ENCODE assay signal across 28 cellular contexts in genomic region chr6:163706688-163707087, GRCh38.
DNase-seq lines count a peak whose midpoint lies in the region; ATAC-seq and TF ChIP-seq lines count a peak whose summit lies in the region.
"Had no signal": no experiment of that assay in that cellular context is flagged by ENCODE, and none has a peak within 500 bp of the region (broad histone marks: within the 10 kb centered on the region; RNA-seq: fewer than 3 reads in every experiment).

No MANE protein-coding gene starts in this region.

- H3K4me1 Mint-ChIP-seq in activated B cell treated with CpG ODN at 0.5 μM for 24 hours (peaks cover 100% of the 10 kb centered on the region), osteocyte (ENCODE audit: unreplicated experiment) (no peaks in the 10 kb centered on the region)
- H3K4me1 Mint-ChIP-seq: activated CD4-positive, alpha-beta T cell treated with anti-CD3 and anti-CD28 coated beads for 36 hours had no signal

- H3K27me3 ChIP-seq in Peyer's patch, result no peaks in the 10 kb centered on the region
- H3K27me3 ChIP-seq: hepatocyte, right lobe of liver, SJSA1, stomach, tibial artery had no signal

- CTCF ChIA-PET in activated B cell treated with CpG ODN at 0.5 μM for 24 hours (lab: Charles Lee), result interaction anchor here (1.6 kb wide), 1 partner anchor 37 kb away, joined by 4 read pairs; no protein-coding TSS in a partner anchor

- H3K27me3 Mint-ChIP-seq in activated B cell treated with CpG ODN at 0.5 μM for 24 hours (no peaks in the 10 kb centered on the region), osteocyte (ENCODE audit: unreplicated experiment) (peaks cover 3% of the 10 kb centered on the region)

- H3K36me3 ChIP-seq in Peyer's patch, result no peaks in the 10 kb centered on the region
- H3K36me3 ChIP-seq: right lobe of liver, SJSA1, stomach, tibial artery had no signal

- no peak overlapping the region for H3K4me3 ChIP-seq in Peyer's patch
- H3K4me3 ChIP-seq: hepatocyte, right lobe of liver, SJSA1, stomach, tibial artery had no signal

- H3K27ac Mint-ChIP-seq in activated B cell treated with CpG ODN at 0.5 μM for 24 hours (peak overlapping the region; percentile 66), osteocyte (ENCODE audit: unreplicated experiment) (no peak overlapping the region)
- H3K27ac Mint-ChIP-seq: activated CD4-positive, alpha-beta T cell treated with anti-CD3 and anti-CD28 coated beads for 36 hours; activated T-cell treated with anti-CD3 and anti-CD28 coated beads, Interleukin-2, amount 50 U/mL, for 72 hours; CD4-positive, alpha-beta memory T cell; T-helper 1 cell treated with Interleukin-12 subunit alpha and Interleukin-12 subunit beta and Interleukin-4 antibody, amounts not matched to agents 30 μg/mL and 1 μg/mL, for 36 hours had no signal

- H3K27ac ChIP-seq in Peyer's patch, result no peak overlapping the region
- H3K27ac ChIP-seq: hepatocyte, right lobe of liver, SJSA1, tibial artery had no signal

- peaks cover 2% of the 10 kb centered on the region for H3K9me3 Mint-ChIP-seq in activated B cell treated with CpG ODN at 0.5 μM for 24 hours
- H3K9me3 Mint-ChIP-seq in osteocyte (ENCODE audit: unreplicated experiment), result no peaks in the 10 kb centered on the region
- H3K9me3 Mint-ChIP-seq: activated T-cell treated with anti-CD3 and anti-CD28 coated beads, Interleukin-2, amount 50 U/mL, for 72 hours; natural killer cell treated with Interleukin-12 subunit alpha and Interleukin-12 subunit beta and Interleukin-15 and Interleukin-18, amount 100 ng/mL, for 72 hours; T-helper 1 cell treated with Interleukin-12 subunit alpha and Interleukin-12 subunit beta and Interleukin-4 antibody, amounts not matched to agents 30 μg/mL and 1 μg/mL, for 36 hours had no signal

- TF ChIP-seq CTCF in activated B cell treated with CpG ODN at 0.5 μM for 24 hours (IDR thresholded peaks at IDR 0.05), result no peak
- no peak for TF ChIP-seq CTCF in osteocyte (IDR thresholded peaks at IDR 0.05)
- TF ChIP-seq CTCF in Peyer's patch (IDR thresholded peaks at IDR 0.05), result no peak

- peak; percentile 35 for DNase-seq in EL
- peak; percentile 57 for DNase-seq in NAMALWA (ENCODE audit: low spot score)
- DNase-seq in activated B cell treated with CpG ODN at 0.5 μM for 24 hours, result no peak
- DNase-seq in osteocyte (ENCODE audit: extremely low spot score, unreplicated experiment), result peak; percentile 17
- no peak for DNase-seq in Peyer's patch
- DNase-seq in activated CD4-positive, alpha-beta T cell treated with anti-CD3 and anti-CD28 coated beads, Interleukin-2, amount 50 U/mL, for 4 hours, result no peak
- DNase-seq: activated CD4-positive, alpha-beta T cell treated with anti-CD3 and anti-CD28 coated beads for 36 hours; activated naive CD4-positive, alpha-beta T cell treated with Interleukin-2 at 50 U/mL for 16 hours; activated T-cell treated with anti-CD3 and anti-CD28 coated beads, Interleukin-2, amount 50 U/mL, for 72 hours; CD4-positive, alpha-beta memory T cell; DMS 273 treated with DMSO at 0.1 percent for 48 hours; effector CD8-positive, alpha-beta T cell; erythroblast; foreskin fibroblast; KG1; left ventricle myocardium superior; midbrain; NCI-H1694 treated with DMSO at 0.1 percent for 48 hours; posterior cingulate gyrus; right lobe of liver; stomach; tibial artery had no signal

- no peaks in the 10 kb centered on the region for H3K9me3 ChIP-seq in Peyer's patch
- H3K9me3 ChIP-seq: right lobe of liver, SJSA1, stomach, tibial artery had no signal

- peaks cover 0 to 15% (median 7%) of the 10 kb centered on the region in 4 donors for H3K4me1 ChIP-seq in Peyer's patch
- H3K4me1 ChIP-seq: right lobe of liver had no signal

- H3K4me3 Mint-ChIP-seq in activated B cell treated with CpG ODN at 0.5 μM for 24 hours, result no peak overlapping the region
- H3K4me3 Mint-ChIP-seq in osteocyte (ENCODE audit: unreplicated experiment), result no peak overlapping the region
- H3K4me3 Mint-ChIP-seq: activated CD4-positive, alpha-beta T cell treated with anti-CD3 and anti-CD28 coated beads for 36 hours; activated T-cell treated with anti-CD3 and anti-CD28 coated beads, Interleukin-2, amount 50 U/mL, for 72 hours; CD4-positive, alpha-beta memory T cell; T-helper 1 cell treated with Interleukin-12 subunit alpha and Interleukin-12 subunit beta and Interleukin-4 antibody, amounts not matched to agents 30 μg/mL and 1 μg/mL, for 36 hours had no signal

- intact Hi-C loops in activated B cell treated with CpG ODN at 0.5 μM for 24 hours (cut with micrococcal nuclease), result loop anchor here (1.0 to 5.0 kb wide), 4 partner anchors 22 to 292 kb away; partner anchors contain the start of gene QKI

- POLR2A ChIA-PET in activated B cell treated with CpG ODN at 0.5 μM for 24 hours (lab: Charles Lee), result interaction anchor here (0.9 to 1.8 kb wide), 2 partner anchors 39 to 41 kb away, joined by 3 to 5 read pairs; no protein-coding TSS in a partner anchor

- ATAC-seq in activated B cell treated with CpG ODN at 0.5 μM for 24 hours (ENCODE audit: low read depth) (peak; percentile 20), HG02885 (IDR thresholded peaks at IDR 0.05; ENCODE audit: poor library complexity, unreplicated experiment) (no peak), HG03196 (IDR thresholded peaks at IDR 0.05; ENCODE audit: unreplicated experiment) (no peak)
- ATAC-seq: activated CD4-positive, alpha-beta T cell treated with anti-CD3 and anti-CD28 coated beads for 36 hours; activated T-cell treated with anti-CD3 and anti-CD28 coated beads, Interleukin-2, amount 50 U/mL, for 72 hours; left ventricle myocardium superior; natural killer cell treated with Interleukin-12 subunit alpha and Interleukin-12 subunit beta and Interleukin-15 and Interleukin-18, amount 100 ng/mL, for 72 hours; right lobe of liver had no signal

- no peaks in the 10 kb centered on the region for H3K36me3 Mint-ChIP-seq in activated B cell treated with CpG ODN at 0.5 μM for 24 hours (ENCODE audit: low read depth)
- no peaks in the 10 kb centered on the region for H3K36me3 Mint-ChIP-seq in osteocyte (ENCODE audit: unreplicated experiment)
- H3K36me3 Mint-ChIP-seq: CD4-positive, alpha-beta memory T cell; natural killer cell treated with Interleukin-12 subunit alpha and Interleukin-12 subunit beta and Interleukin-15 and Interleukin-18, amount 100 ng/mL, for 72 hours had no signal

- no peak for TF ChIP-seq POLR2A in Peyer's patch (IDR thresholded peaks at IDR 0.05)

Comparison
In these comparisons a context has a peak if more than half of its experiments do, and no peak if none do; other contexts are left out.
1. DNase-seq: peak in EL (single experiment), NAMALWA (single experiment) and osteocyte (single experiment); none in activated B cell treated with CpG ODN at 0.5 μM for 24 hours (single experiment), Peyer's patch (0 of 3) and activated CD4-positive, alpha-beta T cell treated with anti-CD3 and anti-CD28 coated beads, Interleukin-2, amount 50 U/mL, for 4 hours (0 of 2).